ENCODE assay signal across 11 cellular contexts in genomic region chr6:54847799-54848597, GRCh38. TPM values are rescaled to one million over a fixed set of nuclear protein-coding genes. Genes with fewer than 3 reads are reported as not detected.
DNase-seq lines count a peak whose midpoint lies in the region; TF ChIP-seq lines count a peak whose summit lies in the region.
"Had no signal": no experiment of that assay in that cellular context is flagged by ENCODE, and none has a peak within 500 bp of the region (broad histone marks: within the 10 kb centered on the region; RNA-seq: fewer than 3 reads in every experiment).

No MANE protein-coding gene starts in this region.

- TF ChIP-seq CTCF in PC-9 (conservative IDR thresholded peaks at IDR 0.05) = no peak
- TF ChIP-seq CTCF in fibroblast of lung (conservative IDR thresholded peaks at IDR 0.05 in 1 of 2, IDR thresholded peaks at IDR 0.05 in 1 of 2; ENCODE audit: low read depth in 1 of 2, low read length in 2 of 2) = no peak
- no peak for TF ChIP-seq CTCF in sigmoid colon (IDR thresholded peaks at IDR 0.05)
- no peak for TF ChIP-seq CTCF in adrenal gland (IDR thresholded peaks at IDR 0.05)

- no peak overlapping the region for H3K23ac ChIP-seq in trophoblast cell (ENCODE audit: low read length)

- H3K4me3 ChIP-seq in PC-9 = peak overlapping the region; percentile 73
- no peak overlapping the region for H3K4me3 ChIP-seq in fibroblast of lung (replicated peaks in 1 of 4; ENCODE audit: control extremely low read depth in 1 of 4, insufficient read depth in 1 of 4, low read depth in 3 of 4, low read length in 4 of 4)
- H3K4me3 ChIP-seq in trophoblast cell (ENCODE audit: low read depth, low read length) = peak overlapping the region; percentile 82
- H3K4me3 ChIP-seq in sigmoid colon = no peak overlapping the region
- H3K4me3 ChIP-seq in adrenal gland = no peak overlapping the region

- H3K27me3 ChIP-seq in PC-9 (ENCODE audit: insufficient read depth, low read depth) (no peaks in the 10 kb centered on the region), fibroblast of lung (ENCODE audit: control insufficient read depth, insufficient read depth, low read length) (peaks cover 4% of the 10 kb centered on the region), trophoblast cell (ENCODE audit: insufficient read depth, low read length) (no peaks in the 10 kb centered on the region), sigmoid colon (peaks cover 0 to 32% (median 5%) of the 10 kb centered on the region in 3 donors), adrenal gland (peaks cover 12% of the 10 kb centered on the region)

- POLR2A ChIA-PET in PC-9 (lab: Charles Lee; ENCODE audit: unreplicated experiment) = interaction anchor here (0.5 kb wide), 1 partner anchor 148 kb away, joined by 5 read pairs; no protein-coding TSS in a partner anchor

- no peaks in the 10 kb centered on the region for H3K9me2 ChIP-seq in PC-9 (ENCODE audit: insufficient read depth)

- TF ChIP-seq POLR2A in sigmoid colon (IDR thresholded peaks at IDR 0.05) (no peak), adrenal gland (IDR thresholded peaks at IDR 0.05) (no peak)

- CTCF ChIA-PET in PC-9 (lab: Charles Lee) = interaction anchor here (0.7 kb wide), 1 partner anchor 227 kb away, joined by 3 read pairs; no protein-coding TSS in a partner anchor

- H3K4me2 ChIP-seq in PC-9 (peak overlapping the region; percentile 99), fibroblast of lung (ENCODE audit: extremely low read depth, insufficient read depth, low read length) (no peak overlapping the region), trophoblast cell (ENCODE audit: low read length) (peak overlapping the region; percentile 81)

- TF ChIP-seq EP300 in sigmoid colon (IDR thresholded peaks at IDR 0.05) = no peak

- DNase-seq in PC-9 = peak; percentile 40 to 84
- peak; percentile 29 to 46 for DNase-seq in fibroblast of lung (ENCODE audit: low read depth in 2 of 2)
- DNase-seq in trophoblast cell = peak; percentile 59 to 70
- no peak for DNase-seq in sigmoid colon
- DNase-seq in activated effector memory CD4-positive, alpha-beta T cell treated with anti-CD3 and anti-CD28 coated beads, Interleukin-2, amount 50 U/mL, for 16 hours = no peak
- no peak for DNase-seq in dermis blood vessel endothelial cell
- DNase-seq in adrenal gland = no peak
- DNase-seq: activated T-cell treated with anti-CD3 and anti-CD28 coated beads for 4 hours, NCI-H2227 treated with DMSO at 0.1 percent for 48 hours, posterior cingulate gyrus had no signal

- BruUV-seq in PC-9 (replicated peaks; lab: Mats Ljungman, UMichigan) = no TSS peak

- H2BK120ac ChIP-seq in trophoblast cell (ENCODE audit: insufficient read depth, low read length, poor library complexity) = peak overlapping the region; percentile 38

- H2BK5ac ChIP-seq in trophoblast cell (ENCODE audit: low read depth, low read length, poor library complexity) = peak overlapping the region; percentile 66

- no CpG with 5 or more reads among the region's 9 CpGs for WGBS in trophoblast cell (ENCODE audit: extremely low coverage, insufficient coverage, insufficient read length)
- whole genome bisulfite sequencing in sigmoid colon, 2 donors = 11 to 64% methylated on average over 9 of the region's 9 CpGs
- WGBS in adrenal gland, 4 donors = 57 to 69% (median 61%) methylated on average over 9 of the region's 9 CpGs

- peak overlapping the region; percentile 86 for H2BK12ac ChIP-seq in trophoblast cell (ENCODE audit: low read length)

- H3K27ac ChIP-seq in PC-9 = peak overlapping the region; percentile 93
- no peak overlapping the region for H3K27ac ChIP-seq in fibroblast of lung (ENCODE audit: insufficient read depth, low read length)
- H3K27ac ChIP-seq in trophoblast cell (ENCODE audit: low read depth, low read length) = peak overlapping the region; percentile 5
- H3K27ac ChIP-seq in sigmoid colon = no peak overlapping the region
- no peak overlapping the region for H3K27ac ChIP-seq in adrenal gland

- H3K14ac ChIP-seq in trophoblast cell (ENCODE audit: low read length) = peak overlapping the region; percentile 86

- H4K12ac ChIP-seq in trophoblast cell (ENCODE audit: low read depth, low read length) = no peak overlapping the region

- no peaks in the 10 kb centered on the region for H3K36me3 ChIP-seq in ES-I3 (ENCODE audit: insufficient read depth, low read length)
- H3K36me3 ChIP-seq in PC-9 (ENCODE audit: low read depth) = peaks cover 2% of the 10 kb centered on the region; the same call in 1 of the 2 replicates
- H3K36me3 ChIP-seq in fibroblast of lung (ENCODE audit: control insufficient read depth, insufficient read depth, low read length) = no peaks in the 10 kb centered on the region
- H3K36me3 ChIP-seq in trophoblast cell (ENCODE audit: control insufficient read depth in 1 of 2, insufficient read depth in 2 of 2, low read length in 2 of 2) = no peaks in the 10 kb centered on the region
- H3K36me3 ChIP-seq in sigmoid colon = no peaks in the 10 kb centered on the region
- no peaks in the 10 kb centered on the region for H3K36me3 ChIP-seq in adrenal gland (replicated peaks in 1 of 2)

- intact Hi-C loops in PC-9 (cut with micrococcal nuclease; ENCODE audit: unreplicated experiment) (loop anchor here (2.0 to 10.0 kb wide), 4 partner anchors 87 to 207 kb away; no protein-coding TSS in a partner anchor), sigmoid colon (cut with DNase I) (no loop called here), adrenal gland (cut with DNase I) (no loop called here)

- H2AFZ ChIP-seq in PC-9 (peak overlapping the region; percentile 97), fibroblast of lung (ENCODE audit: low read length) (no peak overlapping the region), trophoblast cell (ENCODE audit: insufficient read depth, low read length, poor library complexity) (no peak overlapping the region)

- H3F3A ChIP-seq in PC-9 (ENCODE audit: insufficient read depth, low read depth) = peaks cover 25% of the 10 kb centered on the region

- H3K9me3 ChIP-seq in ES-I3 (ENCODE audit: control insufficient read depth, insufficient read depth, low read length) = no peaks in the 10 kb centered on the region
- no peaks in the 10 kb centered on the region for H3K9me3 ChIP-seq in PC-9 (ENCODE audit: insufficient read depth, low read depth)
- H3K9me3 ChIP-seq in fibroblast of lung (ENCODE audit: control insufficient read depth, insufficient read depth, low read depth, low read length) = no peaks in the 10 kb centered on the region
- no peaks in the 10 kb centered on the region for H3K9me3 ChIP-seq in trophoblast cell (ENCODE audit: insufficient read depth, low read depth, low read length)
- H3K9me3 ChIP-seq in sigmoid colon = no peaks in the 10 kb centered on the region
- H3K9me3 ChIP-seq in adrenal gland (replicated peaks in 1 of 3) = no peaks in the 10 kb centered on the region

- H4K20me1 ChIP-seq in PC-9 (ENCODE audit: insufficient read depth) (no peaks in the 10 kb centered on the region), fibroblast of lung (ENCODE audit: control insufficient read depth, extremely low read depth, insufficient read depth, low read length) (no peaks in the 10 kb centered on the region)

- H3K79me2 ChIP-seq in PC-9 (ENCODE audit: low read depth) = peaks cover 43% of the 10 kb centered on the region
- no peaks in the 10 kb centered on the region for H3K79me2 ChIP-seq in fibroblast of lung (ENCODE audit: control insufficient read depth, insufficient read depth, low read length)
- peaks cover 21% of the 10 kb centered on the region for H3K79me2 ChIP-seq in trophoblast cell (ENCODE audit: control insufficient read depth, insufficient read depth, low read length, poor library complexity)

- peaks cover 5% of the 10 kb centered on the region; the same call in 1 of the 2 replicates for H3K4me1 ChIP-seq in ES-I3 (ENCODE audit: insufficient read depth, low read length)
- peaks cover 40% of the 10 kb centered on the region for H3K4me1 ChIP-seq in PC-9 (replicated peaks; ENCODE audit: insufficient read depth)
- no peaks in the 10 kb centered on the region for H3K4me1 ChIP-seq in fibroblast of lung (ENCODE audit: control insufficient read depth, extremely low read depth, insufficient read depth, low read length)
- H3K4me1 ChIP-seq in trophoblast cell (ENCODE audit: control insufficient read depth in 1 of 2, insufficient read depth in 2 of 2, low read length in 2 of 2) = peaks cover 4 to 12% of the 10 kb centered on the region in 2 experiments
- peaks cover 0 to 12% (median 5%) of the 10 kb centered on the region in 4 donors for H3K4me1 ChIP-seq in sigmoid colon
- H3K4me1 ChIP-seq in adrenal gland (replicated peaks in 1 of 2) = no peaks in the 10 kb centered on the region

- peak overlapping the region; percentile 98 for H3K4ac ChIP-seq in trophoblast cell (ENCODE audit: low read depth, low read length)

- peak overlapping the region; percentile 59 for H2AK5ac ChIP-seq in trophoblast cell (ENCODE audit: low read length)

- peak overlapping the region; percentile 53 for H4K8ac ChIP-seq in trophoblast cell (ENCODE audit: low read depth, low read length)

- H3K79me1 ChIP-seq in trophoblast cell (ENCODE audit: low read length) = peaks cover 17% of the 10 kb centered on the region

- H4K91ac ChIP-seq in trophoblast cell (ENCODE audit: low read depth, low read length) = no peak overlapping the region

- H3K9ac ChIP-seq in ES-I3 (ENCODE audit: low read depth, low read length) (peak overlapping the region; percentile 99), fibroblast of lung (ENCODE audit: insufficient read depth, low read length) (no peak overlapping the region), trophoblast cell (ENCODE audit: low read length) (no peak overlapping the region)

- H3K18ac ChIP-seq in trophoblast cell (ENCODE audit: low read length) = peak overlapping the region; percentile 75

RNA-seq across cellular contexts. Expression of gene FAM83B, which starts 1.4 kb away (rescaled TPM):
- total RNA-seq in PC-9 (2021) = 10.1 and 15.6 TPM in 2 replicates
- under 0.01 TPM in 2 replicates for total RNA-seq in fibroblast of lung
- not detected in 2 replicates for polyA plus RNA-seq in fibroblast of lung
- polyA plus RNA-seq in fibroblast of lung (2012) = not detected in 2 replicates
- polyA minus RNA-seq in fibroblast of lung (ENCODE audit: low replicate concordance) = not detected in 2 replicates
- polyA plus RNA-seq in trophoblast cell (2013) = 21.7 and 22.4 TPM in 2 replicates
- total RNA-seq in sigmoid colon = under 1 TPM in 1 of 4 donors, not detected in 3; under 0.01 TPM
- 1 to 10 TPM; 3.5 to 5.1 (median 4.8) TPM for polyA plus RNA-seq in sigmoid colon
- total RNA-seq in dermis blood vessel endothelial cell = not detected in 2 replicates
- total RNA-seq in adrenal gland = not detected
- not detected for polyA plus RNA-seq in adrenal gland

Comparison
In these comparisons a context has a peak if more than half of its experiments do, and no peak if none do; other contexts are left out.
1. DNase-seq: peak in PC-9 (2 of 2), fibroblast of lung (2 of 2) and trophoblast cell (2 of 2); none in sigmoid colon (single experiment), activated effector memory CD4-positive, alpha-beta T cell treated with anti-CD3 and anti-CD28 coated beads, Interleukin-2, amount 50 U/mL, for 16 hours (single experiment), dermis blood vessel endothelial cell (single experiment) and adrenal gland (0 of 7).
2. H3K27ac ChIP-seq: peak in PC-9 (single experiment) and trophoblast cell (single experiment); none in fibroblast of lung (single experiment), sigmoid colon (0 of 4) and adrenal gland (0 of 5).
3. H3K4me3 ChIP-seq: peak in PC-9 (single experiment) and trophoblast cell (single experiment); none in fibroblast of lung (0 of 4), sigmoid colon (0 of 4) and adrenal gland (0 of 4).
4. RNA of gene FAM83B, which starts 1.4 kb away (total RNA-seq): 10.1 to 15.6 TPM in PC-9; not detected in adrenal gland, under 0.01 TPM in fibroblast of lung, under 0.01 TPM in sigmoid colon and not detected in dermis blood vessel endothelial cell; every median in the first group is over 10 times any median in the second.